In genomic region chr5:138570871-138571270, GRCh38 we compare ENCODE assay signal across 14 cellular contexts. TPM values are rescaled to one million over a fixed set of nuclear protein-coding genes. Genes with fewer than 3 reads are reported as not detected.
A peak's percentile ranks its signal among the peaks of the same experiment; 100 is the strongest.
DNase-seq lines count a peak whose midpoint lies in the region; ATAC-seq, FAIRE-seq and TF ChIP-seq lines count a peak whose summit lies in the region.
"Had no signal": no experiment of that assay in that cellular context is flagged by ENCODE, and none has a peak within 500 bp of the region (broad histone marks: within the 10 kb centered on the region; RNA-seq: fewer than 3 reads in every experiment).

No MANE protein-coding gene starts in this region.

- peak overlapping the region in 2 of 3 donors; percentile 33 to 53 for H3K27ac Mint-ChIP-seq in IgD-negative memory B cell
- peak overlapping the region; percentile 63 for H3K27ac Mint-ChIP-seq in stimulated activated effector memory CD8-positive, alpha-beta T cell treated with anti-CD3 and anti-CD28 coated beads, Interleukin-12 subunit alpha, Interleukin-12 subunit beta, amount 100 ng/mL, for 72 hours
- H3K27ac Mint-ChIP-seq: CD8-positive, alpha-beta T cell; HFFc6 had no signal

- H3K4me1 ChIP-seq in HepG2 (ENCODE audit: insufficient read depth, low read length): peaks cover 85% of the 10 kb centered on the region
- H3K4me1 ChIP-seq in right lobe of liver: peaks cover 2 to 74% (median 31%) of the 10 kb centered on the region in 4 donors
- H3K4me1 ChIP-seq in K562 (replicated peaks in 1 of 2; ENCODE audit: control insufficient read depth in 2 of 2, insufficient read depth in 2 of 2, low read length in 2 of 2): peaks cover 7 to 8% of the 10 kb centered on the region in 2 experiments; a peak in 4 of 5 replicates
- no peaks in the 10 kb centered on the region for H3K4me1 ChIP-seq in mesendoderm (ENCODE audit: control insufficient read depth, low read depth, low read length)

- H2AK5ac ChIP-seq in mesendoderm (ENCODE audit: low read length): no peak overlapping the region

- H3K36me3 Mint-ChIP-seq in IgD-negative memory B cell: no peaks in the 10 kb centered on the region
- H3K36me3 Mint-ChIP-seq in stimulated activated effector memory CD8-positive, alpha-beta T cell treated with anti-CD3 and anti-CD28 coated beads, Interleukin-12 subunit alpha, Interleukin-12 subunit beta, amount 100 ng/mL, for 72 hours: peaks cover 100% of the 10 kb centered on the region

- 97% methylated on average over 9 of the region's 9 CpGs for WGBS in HepG2 (ENCODE audit: low lambda C conversion rate)
- 83% methylated on average over 2 of the region's 9 CpGs for WGBS in right lobe of liver (ENCODE audit: insufficient coverage, low coverage, low lambda C conversion rate, missing lambda C conversion rate)
- 98% methylated on average over 9 of the region's 9 CpGs for WGBS in K562 (ENCODE audit: insufficient coverage, low coverage, missing lambda C conversion rate)
- no CpG with 5 or more reads among the region's 9 CpGs for WGBS in mesendoderm (ENCODE audit: extremely low coverage, insufficient coverage, low lambda C conversion rate)

- in situ Hi-C loops in HepG2 (cut with HindIII; ENCODE audit: extremely low pct_ligation_motif_present, low pct_unique_long_range_greater_than_20kb) (no loop called here), K562 (cut with MboI) (no loop called here)

- H3K4me3 Mint-ChIP-seq in IgD-negative memory B cell: no peak overlapping the region
- H3K4me3 Mint-ChIP-seq in stimulated activated effector memory CD8-positive, alpha-beta T cell treated with anti-CD3 and anti-CD28 coated beads, Interleukin-12 subunit alpha, Interleukin-12 subunit beta, amount 100 ng/mL, for 72 hours: no peak overlapping the region
- H3K4me3 Mint-ChIP-seq: CD8-positive, alpha-beta T cell; HFFc6 had no signal

- peaks cover 8% of the 10 kb centered on the region for H3K79me1 ChIP-seq in mesendoderm (ENCODE audit: low read length)

- no peak overlapping the region for H3K56ac ChIP-seq in mesendoderm (ENCODE audit: low read length)

- H4K5ac ChIP-seq in mesendoderm (ENCODE audit: low read length): no peak overlapping the region

- H3K9ac ChIP-seq in HepG2 (ENCODE audit: insufficient read depth, low read depth, low read length) (no peak overlapping the region), K562 (ENCODE audit: insufficient read depth in 1 of 2, low read depth in 2 of 2, low read length in 2 of 2) (no peak overlapping the region), mesendoderm (ENCODE audit: low read length) (no peak overlapping the region)

- TF ChIP-seq EP300 in HepG2 (IDR thresholded peaks at IDR 0.05; ENCODE audit: low read depth in 2 of 2, low read length in 2 of 2) (no peak), HepG2 (CRISPR knock-in tag; IDR thresholded peaks at IDR 0.05; ENCODE audit: borderline replicate concordance) (no peak), K562 (IDR thresholded peaks at IDR 0.05; ENCODE audit: low read length) (no peak)

- no peak overlapping the region for H4K8ac ChIP-seq in mesendoderm (ENCODE audit: low read depth, low read length)

- FAIRE-seq in HepG2 (lab: Jason Lieb, UNC) (no peak), K562 (lab: Jason Lieb, UNC) (no peak)
- FAIRE-seq: H1 had no signal

- H2BK120ac ChIP-seq in mesendoderm (ENCODE audit: low read depth, low read length): no peak overlapping the region

- ATAC-seq in HepG2 (no peak), right lobe of liver (no peak), K562 (no peak)
- no peak for ATAC-seq in stimulated activated effector memory CD8-positive, alpha-beta T cell treated with anti-CD3 and anti-CD28 coated beads, Interleukin-12 subunit alpha, Interleukin-12 subunit beta, amount 100 ng/mL, for 72 hours
- ATAC-seq: CD8-positive, alpha-beta T cell had no signal

- H3K4me1 Mint-ChIP-seq in IgD-negative memory B cell: peaks cover 11 to 28% (median 22%) of the 10 kb centered on the region in 3 donors
- peaks cover 57% of the 10 kb centered on the region for H3K4me1 Mint-ChIP-seq in stimulated activated effector memory CD8-positive, alpha-beta T cell treated with anti-CD3 and anti-CD28 coated beads, Interleukin-12 subunit alpha, Interleukin-12 subunit beta, amount 100 ng/mL, for 72 hours

- H3K9me3 ChIP-seq in HepG2 (ENCODE audit: low read length): no peaks in the 10 kb centered on the region
- H3K9me3 ChIP-seq in right lobe of liver: no peaks in the 10 kb centered on the region
- H3K9me3 ChIP-seq in K562 (replicated peaks; ENCODE audit: control insufficient read depth, insufficient read depth, low read depth, low read length): no peaks in the 10 kb centered on the region

- H3K36me3 ChIP-seq in HepG2 (replicated peaks in 1 of 2; ENCODE audit: control insufficient read depth in 1 of 2, insufficient read depth in 2 of 2, low read length in 2 of 2) (peaks cover 36 to 74% of the 10 kb centered on the region in 2 experiments), right lobe of liver (peaks cover 16 to 75% (median 53%) of the 10 kb centered on the region in 4 donors), K562 (ENCODE audit: control insufficient read depth, insufficient read depth, low read length) (peaks cover 86% of the 10 kb centered on the region), mesendoderm (ENCODE audit: control insufficient read depth, insufficient read depth, low read length) (peaks cover 15% of the 10 kb centered on the region)

- no peak for TF ChIP-seq CTCF in HepG2 (CRISPR knock-in tag; IDR thresholded peaks at IDR 0.05)
- no peak for TF ChIP-seq CTCF in right lobe of liver (IDR thresholded peaks at IDR 0.05)
- no peak for TF ChIP-seq CTCF in K562 (IDR thresholded peaks at IDR 0.05 in 2 of 3, conservative IDR thresholded peaks at IDR 0.05 in 1 of 3; ENCODE audit: insufficient read depth in 2 of 3, low read depth in 1 of 3, low read length in 3 of 3)

- no peaks in the 10 kb centered on the region for H3K9me3 Mint-ChIP-seq in IgD-negative memory B cell
- H3K9me3 Mint-ChIP-seq in stimulated activated effector memory CD8-positive, alpha-beta T cell treated with anti-CD3 and anti-CD28 coated beads, Interleukin-12 subunit alpha, Interleukin-12 subunit beta, amount 100 ng/mL, for 72 hours: no peaks in the 10 kb centered on the region
- H3K9me3 Mint-ChIP-seq: CD8-positive, alpha-beta T cell had no signal

- CTCF ChIA-PET in HepG2 (lab: Yijun Ruan, JAX; ENCODE audit: low intra/inter-chr PET ratio, low total read pairs) (no interaction called here), K562 (lab: Yijun Ruan, JAX; ENCODE audit: low intra/inter-chr PET ratio) (no interaction called here)

- H3K9me1 ChIP-seq in K562 (ENCODE audit: control insufficient read depth, insufficient read depth, low read length): no peaks in the 10 kb centered on the region

- H3K27me3 Mint-ChIP-seq in IgD-negative memory B cell: no peaks in the 10 kb centered on the region

- no peak overlapping the region for H3K23ac ChIP-seq in mesendoderm (ENCODE audit: low read length)

- no peak overlapping the region for H2BK5ac ChIP-seq in mesendoderm (ENCODE audit: low read length)

- H3K27me3 ChIP-seq in HepG2 (ENCODE audit: control insufficient read depth in 1 of 2, insufficient read depth in 2 of 2, low read length in 2 of 2): no peaks in the 10 kb centered on the region; a peak in 1 of 5 replicates
- no peaks in the 10 kb centered on the region for H3K27me3 ChIP-seq in right lobe of liver
- no peaks in the 10 kb centered on the region for H3K27me3 ChIP-seq in K562 (ENCODE audit: control insufficient read depth in 2 of 2, insufficient read depth in 2 of 2, low read length in 2 of 2)
- no peaks in the 10 kb centered on the region for H3K27me3 ChIP-seq in mesendoderm (ENCODE audit: insufficient read depth, low read length, poor library complexity)

- H2AFZ ChIP-seq in HepG2 (ENCODE audit: low read length): no peak overlapping the region
- H2AFZ ChIP-seq in K562 (ENCODE audit: low read depth, low read length): no peak overlapping the region

- no peak overlapping the region for H3K18ac ChIP-seq in mesendoderm (ENCODE audit: low read length)

- H3K27ac ChIP-seq in HepG2 (ENCODE audit: extremely low read length, insufficient read depth, low read length) (no peak overlapping the region), right lobe of liver (no peak overlapping the region), K562 (ENCODE audit: extremely low read depth, low read depth, low read length) (no peak overlapping the region; the same call in 2 of the 3 replicates), mesendoderm (ENCODE audit: low read depth, low read length) (no peak overlapping the region)

- DNase-seq in HepG2 (ENCODE audit: low spot score) (no peak), right lobe of liver (no peak), K562 (ENCODE audit: extremely low read depth in 1 of 4, low spot score in 3 of 4) (no peak), mesendoderm (no peak), NCI-H1092 treated with DMSO at 0.1 percent for 48 hours (lab: John Stamatoyannopoulos, UW) (no peak)
- no peak for DNase-seq in stimulated activated effector memory CD8-positive, alpha-beta T cell treated with anti-CD3 and anti-CD28 coated beads, Interleukin-12 subunit alpha, Interleukin-12 subunit beta, amount 100 ng/mL, for 72 hours (ENCODE audit: low spot score in 2 of 2)
- DNase-seq: CD8-positive, alpha-beta T cell; HFFc6; Karpas-422; NCI-H1436; NCI-H2081; NCI-H526 had no signal

- H3K4me2 ChIP-seq in HepG2 (ENCODE audit: low read depth, low read length) (0 out of 2 replicates have a peak overlapping the region, but pooled peaks have one; percentile 20), K562 (ENCODE audit: insufficient read depth, low read length) (no peak overlapping the region), mesendoderm (ENCODE audit: low read length) (no peak overlapping the region)

- intact Hi-C loops in HepG2 (cut with micrococcal nuclease; ENCODE audit: unreplicated experiment) (loop anchor here (10.0 kb wide), 1 partner anchor 184 kb away; the partner anchor contains the start of gene CTNNA1), right lobe of liver (cut with DNase I) (no loop called here), K562 (cut with micrococcal nuclease) (no loop called here)

- no peak overlapping the region for H2BK15ac ChIP-seq in mesendoderm (replicated peaks; ENCODE audit: low read depth)

- peaks cover 78% of the 10 kb centered on the region for H3K79me2 ChIP-seq in HepG2 (ENCODE audit: insufficient read depth, low read length)
- H3K79me2 ChIP-seq in K562 (ENCODE audit: control insufficient read depth, insufficient read depth, low read length): peaks cover 96% of the 10 kb centered on the region
- peaks cover 32% of the 10 kb centered on the region for H3K79me2 ChIP-seq in mesendoderm (ENCODE audit: control insufficient read depth, insufficient read depth, low read length)

- peaks cover 17% of the 10 kb centered on the region; the same call in 1 of the 2 replicates for H4K20me1 ChIP-seq in HepG2 (ENCODE audit: insufficient read depth, low read length)
- no peaks in the 10 kb centered on the region; the same call in 1 of the 2 replicates for H4K20me1 ChIP-seq in K562 (replicated peaks; ENCODE audit: control insufficient read depth, insufficient read depth, low read length)

- no peak overlapping the region for H3K4ac ChIP-seq in mesendoderm (ENCODE audit: low read depth, low read length)

- TF ChIP-seq RAD21 in HepG2 (CRISPR knock-in tag; IDR thresholded peaks at IDR 0.05): no peak
- no peak for TF ChIP-seq RAD21 in K562 (CRISPR knock-in tag; conservative IDR thresholded peaks at IDR 0.05 in 1 of 2, IDR thresholded peaks at IDR 0.05 in 1 of 2)

- POLR2A ChIA-PET in HepG2 (lab: Yijun Ruan, JAX): interaction anchor here (1.1 to 1.2 kb wide), 2 partner anchors 18 to 27 kb away, joined by 4 to 5 read pairs; partner anchors contain the start of gene ETF1
- POLR2A ChIA-PET in K562 (lab: Yijun Ruan, JAX): interaction anchor here (0.6 to 0.8 kb wide), 3 partner anchors 16 to 375 kb away, joined by 3 to 4 read pairs (median 3); no protein-coding TSS in a partner anchor

- no peak; a peak in 1 of 4 replicates for TF ChIP-seq POLR2A in HepG2 (IDR thresholded peaks at IDR 0.05; ENCODE audit: insufficient read depth in 1 of 2, low read depth in 2 of 2, low read length in 2 of 2)
- no peak for TF ChIP-seq POLR2A in right lobe of liver (IDR thresholded peaks at IDR 0.05)
- no peak; the same call in 1 of the 2 replicates for TF ChIP-seq POLR2A in K562 (conservative IDR thresholded peaks at IDR 0.05)

- no peak overlapping the region for H3K4me3 ChIP-seq in HepG2 (replicated peaks in 1 of 3; ENCODE audit: insufficient read depth in 1 of 3, low read depth in 2 of 3, low read length in 3 of 3)
- H3K4me3 ChIP-seq in right lobe of liver: no peak overlapping the region
- H3K4me3 ChIP-seq in K562: no peak overlapping the region
- no peak overlapping the region for H3K4me3 ChIP-seq in mesendoderm (ENCODE audit: low read length)

- BruUV-seq in HepG2 (replicated peaks; lab: Mats Ljungman, UMichigan) (no TSS peak), K562 (replicated peaks; lab: Mats Ljungman, UMichigan) (no TSS peak)

RNA-seq across cellular contexts. Expression of gene HSPA9, which starts 4.3 kb away (rescaled TPM):
- total RNA-seq in HepG2 (2016; rRNA removed; fragmentation: Illumina TruSeq; extraction: Trizol) (478 and 735 TPM in 2 replicates), right lobe of liver (100 to 1,000 TPM; 198 to 459 (median 229) TPM), K562 (2014; rRNA removed) (482 and 583 TPM in 2 replicates), K562 (2014; rRNA removed; fragmentation: Illumina TruSeq; extraction: Trizol) (548 and 597 TPM in 2 replicates), K562 (2015; rRNA removed; fragmentation: Illumina TruSeq; extraction: Trizol) (522 and 545 TPM in 2 replicates), K562 (2021) (481 and 498 TPM in 2 replicates)
- total RNA-seq in HepG2 (2016; cell fraction: cytosol; rRNA removed; fragmentation: Illumina TruSeq; extraction: Trizol; ENCODE audit: low read depth): 60.7 and 67.1 TPM in 2 replicates
- 492 and 742 TPM in 2 replicates for total RNA-seq in HepG2 (2016; cell fraction: insoluble cytoplasmic fraction; rRNA removed; fragmentation: Illumina TruSeq; extraction: Trizol)
- 128 and 136 TPM in 2 replicates for total RNA-seq in HepG2 (2016; cell fraction: membrane; rRNA removed; fragmentation: Illumina TruSeq; extraction: Trizol)
- 233 and 239 TPM in 2 replicates for total RNA-seq in HepG2 (2016; cell fraction: nucleus; rRNA removed; fragmentation: Illumina TruSeq; extraction: Trizol)
- polyA plus RNA-seq in HepG2 (2011; rRNA removed) (165 and 187 TPM in 2 replicates), IgD-negative memory B cell (126 TPM), K562 (2011; rRNA removed) (296 and 361 TPM in 2 replicates), K562 (2014; fragmentation: Illumina TruSeq; extraction: Trizol) (474 and 552 TPM in 2 replicates), K562 (2014; fragmentation: Nextera tagmentation; extraction: Ambion mirVana) (100 to 1,000 TPM; 195 to 294 TPM), K562 (2014; rRNA removed) (514 and 537 TPM in 2 replicates)
- 153 and 171 TPM in 2 replicates for polyA plus RNA-seq in HepG2 (2011; cell fraction: cytosol; rRNA removed)
- polyA plus RNA-seq in HepG2 (2011; cell fraction: nucleus; rRNA removed): 105 and 119 TPM in 2 replicates
- 281 and 405 TPM in 2 replicates for polyA plus RNA-seq in HepG2 (2012)
- 26.8 and 33.1 TPM in 2 replicates for polyA plus RNA-seq in HepG2 (2016; cell fraction: cytosol; fragmentation: Illumina TruSeq; extraction: Trizol; ENCODE audit: low read depth)
- 585 and 612 TPM in 2 replicates for polyA plus RNA-seq in HepG2 (2016; cell fraction: insoluble cytoplasmic fraction; fragmentation: Illumina TruSeq; extraction: Trizol; ENCODE audit: low read depth)
- polyA plus RNA-seq in HepG2 (2016; cell fraction: membrane; fragmentation: Illumina TruSeq; extraction: Trizol; ENCODE audit: low read depth): 74.1 and 78.6 TPM in 2 replicates
- polyA plus RNA-seq in HepG2 (2016; cell fraction: nucleus; fragmentation: Illumina TruSeq; extraction: Trizol; ENCODE audit: insufficient read depth, low read depth): 287 and 304 TPM in 2 replicates
- polyA minus RNA-seq in HepG2 (2011; rRNA and poly(A)+ RNA removed; ENCODE audit: low replicate concordance): 402 and 449 TPM in 2 replicates
- polyA minus RNA-seq in HepG2 (2011; cell fraction: cytosol; rRNA and poly(A)+ RNA removed): 171 and 204 TPM in 2 replicates
- polyA minus RNA-seq in HepG2 (2011; cell fraction: nucleus; rRNA and poly(A)+ RNA removed): 196 and 222 TPM in 2 replicates
- total RNA-seq in K562 (2011; cell fraction: chromatin; rRNA removed; ENCODE audit: low replicate concordance): 389 and 542 TPM in 2 replicates
- 228 and 277 TPM in 2 replicates for total RNA-seq in K562 (2011; cell fraction: nucleolus; rRNA removed)
- total RNA-seq in K562 (2011; cell fraction: nucleoplasm; rRNA removed): 287 and 329 TPM in 2 replicates
- polyA plus RNA-seq in K562 (2011; cell fraction: cytosol; rRNA removed): 229 and 239 TPM in 2 replicates
- 225 and 240 TPM in 2 replicates for polyA plus RNA-seq in K562 (2011; cell fraction: nucleus; rRNA removed)
- polyA plus RNA-seq in K562 (2012): 333 and 576 TPM in 2 replicates
- 500 and 528 TPM in 2 replicates for polyA minus RNA-seq in K562 (2011; rRNA and poly(A)+ RNA removed)
- polyA minus RNA-seq in K562 (2011; cell fraction: cytosol; rRNA and poly(A)+ RNA removed): 329 and 345 TPM in 2 replicates
- 149 and 198 TPM in 2 replicates for polyA minus RNA-seq in K562 (2011; cell fraction: nucleus; rRNA and poly(A)+ RNA removed)
- polyA plus RNA-seq in mesendoderm (2013, experiment 1 of 2): 301 TPM
- 297 TPM for polyA plus RNA-seq in mesendoderm (2013, experiment 2 of 2)

RNA-seq across cellular contexts. Expression of gene ETF1, which starts 27.8 kb away (rescaled TPM):
- total RNA-seq in HepG2 (2016; rRNA removed; fragmentation: Illumina TruSeq; extraction: Trizol): 184 and 270 TPM in 2 replicates
- 51.8 and 53.7 TPM in 2 replicates for total RNA-seq in HepG2 (2016; cell fraction: cytosol; rRNA removed; fragmentation: Illumina TruSeq; extraction: Trizol; ENCODE audit: low read depth)
- total RNA-seq in HepG2 (2016; cell fraction: insoluble cytoplasmic fraction; rRNA removed; fragmentation: Illumina TruSeq; extraction: Trizol): 190 and 264 TPM in 2 replicates
- total RNA-seq in HepG2 (2016; cell fraction: membrane; rRNA removed; fragmentation: Illumina TruSeq; extraction: Trizol): 150 and 153 TPM in 2 replicates
- total RNA-seq in HepG2 (2016; cell fraction: nucleus; rRNA removed; fragmentation: Illumina TruSeq; extraction: Trizol): 90.0 and 98.4 TPM in 2 replicates
- polyA plus RNA-seq in HepG2 (2011; rRNA removed): 45.3 and 52.1 TPM in 2 replicates
- 30.2 and 38.0 TPM in 2 replicates for polyA plus RNA-seq in HepG2 (2011; cell fraction: cytosol; rRNA removed)
- polyA plus RNA-seq in HepG2 (2011; cell fraction: nucleus; rRNA removed): 22.1 and 27.0 TPM in 2 replicates
- 73.5 and 77.9 TPM in 2 replicates for polyA plus RNA-seq in HepG2 (2012)
- polyA plus RNA-seq in HepG2 (2016; cell fraction: cytosol; fragmentation: Illumina TruSeq; extraction: Trizol; ENCODE audit: low read depth): 58.4 and 64.0 TPM in 2 replicates
- 240 and 256 TPM in 2 replicates for polyA plus RNA-seq in HepG2 (2016; cell fraction: insoluble cytoplasmic fraction; fragmentation: Illumina TruSeq; extraction: Trizol; ENCODE audit: low read depth)
- polyA plus RNA-seq in HepG2 (2016; cell fraction: membrane; fragmentation: Illumina TruSeq; extraction: Trizol; ENCODE audit: low read depth): 110 and 111 TPM in 2 replicates
- polyA plus RNA-seq in HepG2 (2016; cell fraction: nucleus; fragmentation: Illumina TruSeq; extraction: Trizol; ENCODE audit: insufficient read depth, low read depth): 129 and 137 TPM in 2 replicates
- polyA minus RNA-seq in HepG2 (2011; rRNA and poly(A)+ RNA removed; ENCODE audit: low replicate concordance): 28.2 and 68.1 TPM in 2 replicates
- polyA minus RNA-seq in HepG2 (2011; cell fraction: cytosol; rRNA and poly(A)+ RNA removed): 50.5 and 61.1 TPM in 2 replicates
- 51.4 and 66.6 TPM in 2 replicates for polyA minus RNA-seq in HepG2 (2011; cell fraction: nucleus; rRNA and poly(A)+ RNA removed)
- total RNA-seq in right lobe of liver: 10 to 100 TPM; 29.5 to 52.1 (median 39.4) TPM
- polyA plus RNA-seq in IgD-negative memory B cell: 32.0 TPM
- 43.7 and 83.9 TPM in 2 replicates for total RNA-seq in K562 (2011; cell fraction: chromatin; rRNA removed; ENCODE audit: low replicate concordance)
- total RNA-seq in K562 (2011; cell fraction: nucleolus; rRNA removed): 26.2 and 27.1 TPM in 2 replicates
- total RNA-seq in K562 (2011; cell fraction: nucleoplasm; rRNA removed): 53.3 and 65.5 TPM in 2 replicates
- total RNA-seq in K562 (2014; rRNA removed): 149 and 157 TPM in 2 replicates
- 190 and 225 TPM in 2 replicates for total RNA-seq in K562 (2014; rRNA removed; fragmentation: Illumina TruSeq; extraction: Trizol)
- 146 and 159 TPM in 2 replicates for total RNA-seq in K562 (2015; rRNA removed; fragmentation: Illumina TruSeq; extraction: Trizol)
- 189 and 209 TPM in 2 replicates for total RNA-seq in K562 (2021)
- polyA plus RNA-seq in K562 (2011; rRNA removed): 113 and 179 TPM in 2 replicates
- 43.2 and 61.7 TPM in 2 replicates for polyA plus RNA-seq in K562 (2011; cell fraction: cytosol; rRNA removed)
- polyA plus RNA-seq in K562 (2011; cell fraction: nucleus; rRNA removed): 33.0 and 41.2 TPM in 2 replicates
- polyA plus RNA-seq in K562 (2012): 93.8 and 122 TPM in 2 replicates
- 162 and 198 TPM in 2 replicates for polyA plus RNA-seq in K562 (2014; fragmentation: Illumina TruSeq; extraction: Trizol)
- polyA plus RNA-seq in K562 (2014; fragmentation: Nextera tagmentation; extraction: Ambion mirVana): 10 to 100 TPM; 53.7 to 57.3 TPM
- polyA plus RNA-seq in K562 (2014; rRNA removed): 137 and 164 TPM in 2 replicates
- 249 and 254 TPM in 2 replicates for polyA minus RNA-seq in K562 (2011; rRNA and poly(A)+ RNA removed)
- 67.7 and 94.2 TPM in 2 replicates for polyA minus RNA-seq in K562 (2011; cell fraction: cytosol; rRNA and poly(A)+ RNA removed)
- polyA minus RNA-seq in K562 (2011; cell fraction: nucleus; rRNA and poly(A)+ RNA removed): 25.3 and 40.0 TPM in 2 replicates
- 158 TPM for polyA plus RNA-seq in mesendoderm (2013, experiment 1 of 2)
- polyA plus RNA-seq in mesendoderm (2013, experiment 2 of 2): 156 TPM

Comparison
In these comparisons a context has a peak if more than half of its experiments do, and no peak if none do; other contexts are left out.
1. Of the 241 proteins assayed by ChIP-seq in both HepG2 and K562: peak only in HepG2: none; only in K562: HMGXB4, RBFOX2 and ZNF232; in both: POLR2G; in neither: 237.